18 cellular contexts compared by ENCODE assay signal in the genomic region with DNA sequence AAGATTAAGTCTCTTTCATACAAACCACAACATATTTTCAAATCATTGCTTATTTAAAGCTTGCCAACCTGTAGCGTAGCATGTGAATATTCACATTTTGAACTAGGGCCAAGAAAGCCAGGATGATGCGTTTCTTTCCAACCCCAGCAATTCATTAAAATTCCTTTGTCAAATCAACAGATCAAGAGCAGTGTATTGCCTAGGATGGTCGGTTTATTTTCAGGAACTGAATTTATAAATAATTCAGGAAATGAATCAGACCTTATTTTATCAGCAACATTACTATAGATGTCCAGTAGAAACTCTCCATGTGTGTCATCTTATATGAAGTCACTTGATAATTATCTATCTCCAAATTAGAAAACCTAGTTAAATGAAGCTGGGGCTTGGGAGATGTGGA.
DNase-seq lines count a peak whose midpoint lies in the region; ATAC-seq and TF ChIP-seq lines count a peak whose summit lies in the region.
"Had no signal": no experiment of that assay in that cellular context is flagged by ENCODE, and none has a peak within 500 bp of the region (broad histone marks: within the 10 kb centered on the region; RNA-seq: fewer than 3 reads in every experiment).

No MANE protein-coding gene starts in this region.

- ATAC-seq in HG02571 (IDR thresholded peaks at IDR 0.05; ENCODE audit: unreplicated experiment) = no peak
- no peak for ATAC-seq in GM19023 (IDR thresholded peaks at IDR 0.05; ENCODE audit: unreplicated experiment)
- ATAC-seq: left lobe of liver had no signal

- DNase-seq in AG10803 (ENCODE audit: low read depth) (peak; percentile 85), HS-5 (ENCODE audit: low read depth) (peak; percentile 66), astrocyte of the spinal cord (ENCODE audit: low read depth, low spot score) (peak; percentile 62), kidney glomerular epithelial cell (lab: John Stamatoyannopoulos, UW) (peak; percentile 8), GDM1 (lab: John Stamatoyannopoulos, UW) (no peak)
- no peak for DNase-seq in activated CD4-positive, alpha-beta T cell treated with anti-CD3 and anti-CD28 coated beads for 1 hour
- DNase-seq: activated CD4-positive, alpha-beta T cell treated with anti-CD3 and anti-CD28 coated beads, Interleukin-2, amount 50 U/mL, for 48 hours; H7; hippocampal formation; naive B cell; NCI-H2029 treated with DMSO at 0.1 percent for 48 hours; NCI-H526 treated with DMSO at 0.1 percent for 48 hours; stimulated activated CD4-positive, alpha-beta T cell treated with anti-CD3 and anti-CD28 coated beads, Interleukin-1b, Interleukin-23, amount 100 ng/mL, for 48 hours; T-helper 9 cell; transverse colon had no signal

- TF ChIP-seq CTCF in AG10803 (conservative IDR thresholded peaks at IDR 0.05; ENCODE audit: low read length) = no peak
- no peak for TF ChIP-seq CTCF in astrocyte of the spinal cord (IDR thresholded peaks at IDR 0.05; ENCODE audit: low read depth, low read length)

- in situ Hi-C loops in astrocyte of the spinal cord (cut with HindIII; ENCODE audit: low sequenced_read_pairs) = no loop called here

- H3K4me3 ChIP-seq in AG10803 (ENCODE audit: low read length) = no peak overlapping the region
- no peak overlapping the region for H3K4me3 ChIP-seq in astrocyte of the spinal cord (ENCODE audit: low read depth, low read length)
- H3K4me3 ChIP-seq: transverse colon had no signal

Comparison
In these comparisons a context has a peak if more than half of its experiments do, and no peak if none do; other contexts are left out.
1. DNase-seq: peak in AG10803 (single experiment), HS-5 (single experiment), astrocyte of the spinal cord (single experiment) and kidney glomerular epithelial cell (single experiment); none in activated CD4-positive, alpha-beta T cell treated with anti-CD3 and anti-CD28 coated beads for 1 hour (single experiment) and GDM1 (single experiment).